18 cellular contexts compared by ENCODE assay signal in the genomic region with DNA sequence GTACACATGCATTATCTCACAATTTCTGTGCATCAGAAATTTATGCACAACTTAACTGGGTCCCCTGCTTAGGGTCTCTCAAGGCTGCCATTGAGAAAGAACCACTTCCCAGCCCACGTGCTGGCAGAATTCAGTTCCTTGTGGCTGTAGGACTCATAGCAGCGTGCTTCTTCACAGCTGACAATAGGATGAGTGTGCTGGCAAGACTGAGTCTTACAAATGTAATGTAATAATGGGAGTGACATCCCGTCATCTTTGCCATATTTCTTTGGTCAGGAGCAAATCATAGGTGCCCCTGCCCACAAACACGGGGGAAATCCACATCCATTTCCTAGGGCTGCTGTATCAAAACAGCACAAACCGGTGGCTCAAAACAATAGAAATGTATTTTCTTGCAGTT.
DNase-seq lines count a peak whose midpoint lies in the region; ATAC-seq and TF ChIP-seq lines count a peak whose summit lies in the region.
"Had no signal": no experiment of that assay in that cellular context is flagged by ENCODE, and none has a peak within 500 bp of the region (broad histone marks: within the 10 kb centered on the region; RNA-seq: fewer than 3 reads in every experiment).

No MANE protein-coding gene starts in this region.

- peaks cover 31 to 54% (median 47%) of the 10 kb centered on the region in 3 donors for H3K4me1 Mint-ChIP-seq in naive B cell
- peaks cover 24% of the 10 kb centered on the region for H3K4me1 Mint-ChIP-seq in Calu3 (ENCODE audit: low read depth, unreplicated experiment)
- H3K4me1 Mint-ChIP-seq: neural progenitor cell had no signal

- no TSS peak for BruUV-seq in Calu3 (replicated peaks; lab: Mats Ljungman, UMichigan)

- intact Hi-C loops in Calu3 (cut with micrococcal nuclease; ENCODE audit: unreplicated experiment): no loop called here

- H3K9me3 ChIP-seq in MG63: no peaks in the 10 kb centered on the region
- H3K9me3 ChIP-seq: Peyer's patch, vagina had no signal

- H3K4me3 Mint-ChIP-seq in naive B cell (peak overlapping the region in 5 of 8 donors; percentile 60 to 82 (median 72)), Calu3 (ENCODE audit: low read depth, unreplicated experiment) (no peak overlapping the region)
- H3K4me3 Mint-ChIP-seq: activated naive CD8-positive, alpha-beta T cell treated with anti-CD3 and anti-CD28 coated beads for 36 hours; activated T-helper 1 cell treated with anti-CD3 and anti-CD28 coated beads, Interleukin-12 subunit alpha, Interleukin-12 subunit beta, Interleukin-2, Interleukin-4 antibody, amounts not matched to agents 30 ng/mL and 10 ng/mL and 1 ng/mL, durations not matched to agents 14 hours and 24 hours and 36 hours; CD8-positive, alpha-beta memory T cell; neural progenitor cell had no signal

- H3K27me3 Mint-ChIP-seq in naive B cell: no peaks in the 10 kb centered on the region
- H3K27me3 Mint-ChIP-seq in Calu3 (ENCODE audit: unreplicated experiment): no peaks in the 10 kb centered on the region
- H3K27me3 Mint-ChIP-seq: activated naive CD8-positive, alpha-beta T cell treated with anti-CD3 and anti-CD28 coated beads for 36 hours; CD8-positive, alpha-beta memory T cell had no signal

- DNase-seq in Daoy (ENCODE audit: low read depth) (peak; percentile 59), MG63 (peak; percentile 82), amniotic epithelial cell (ENCODE audit: low read depth) (peak; percentile 41), naive B cell (no peak), C1 segment of cervical spinal cord (lab: John Stamatoyannopoulos, UW) (no peak), Calu3 (no peak), NCI-H1417 treated with DMSO at 0.1 percent for 48 hours (lab: John Stamatoyannopoulos, UW) (no peak)
- DNase-seq: activated CD4-positive, alpha-beta T cell treated with anti-CD3 and anti-CD28 coated beads for 1 hour; activated naive CD8-positive, alpha-beta T cell treated with anti-CD3 and anti-CD28 coated beads for 36 hours; CD8-positive, alpha-beta memory T cell; DMS79; NCI-H1436; Peyer's patch; T1000 had no signal

- CTCF ChIA-PET in Calu3 (lab: Charles Lee): no interaction called here

- H3K27me3 ChIP-seq in MG63: no peaks in the 10 kb centered on the region
- H3K27me3 ChIP-seq: neural progenitor cell, Peyer's patch, vagina had no signal

- no peak overlapping the region for H3K4me3 ChIP-seq in MG63
- H3K4me3 ChIP-seq: neural progenitor cell, Peyer's patch, vagina had no signal

- no peak for TF ChIP-seq CTCF in Calu3 (IDR thresholded peaks at IDR 0.05; ENCODE audit: unreplicated experiment)

- ATAC-seq in naive B cell (ENCODE audit: low read depth in 2 of 2) (no peak), GM21825 (IDR thresholded peaks at IDR 0.05; ENCODE audit: unreplicated experiment) (no peak)

- H3K27ac Mint-ChIP-seq in naive B cell (peak overlapping the region in 2 of 6 donors; percentile 42 to 89), Calu3 (ENCODE audit: unreplicated experiment) (no peak overlapping the region)
- H3K27ac Mint-ChIP-seq: activated naive CD8-positive, alpha-beta T cell treated with anti-CD3 and anti-CD28 coated beads for 36 hours; activated T-helper 1 cell treated with anti-CD3 and anti-CD28 coated beads, Interleukin-12 subunit alpha, Interleukin-12 subunit beta, Interleukin-2, Interleukin-4 antibody, amounts not matched to agents 30 ng/mL and 10 ng/mL and 1 ng/mL, durations not matched to agents 14 hours and 24 hours and 36 hours; CD8-positive, alpha-beta memory T cell; neural progenitor cell had no signal

- peaks cover 26 to 38% of the 10 kb centered on the region in 2 donors for H3K36me3 Mint-ChIP-seq in naive B cell
- H3K36me3 Mint-ChIP-seq in Calu3 (ENCODE audit: insufficient read depth, unreplicated experiment): peaks cover 5% of the 10 kb centered on the region

- H3K9me3 Mint-ChIP-seq in naive B cell (peaks cover 1 to 22% (median 9%) of the 10 kb centered on the region in 7 donors), Calu3 (ENCODE audit: low read depth, unreplicated experiment) (peaks cover 4% of the 10 kb centered on the region)
- H3K9me3 Mint-ChIP-seq: activated naive CD8-positive, alpha-beta T cell treated with anti-CD3 and anti-CD28 coated beads for 36 hours; activated T-helper 1 cell treated with anti-CD3 and anti-CD28 coated beads, Interleukin-12 subunit alpha, Interleukin-12 subunit beta, Interleukin-2, Interleukin-4 antibody, amounts not matched to agents 30 ng/mL and 10 ng/mL and 1 ng/mL, durations not matched to agents 14 hours and 24 hours and 36 hours; CD8-positive, alpha-beta memory T cell; neural progenitor cell had no signal

- no peaks in the 10 kb centered on the region for H3K36me3 ChIP-seq in MG63
- H3K36me3 ChIP-seq: neural progenitor cell had no signal

Comparison
In these comparisons a context has a peak if more than half of its experiments do, and no peak if none do; other contexts are left out.
1. DNase-seq: peak in Daoy (single experiment), MG63 (single experiment) and amniotic epithelial cell (single experiment); none in naive B cell (single experiment), C1 segment of cervical spinal cord (0 of 14), Calu3 (single experiment) and NCI-H1417 treated with DMSO at 0.1 percent for 48 hours (single experiment).